ENCODE assay signal across 1 cellular context in the genomic region with DNA sequence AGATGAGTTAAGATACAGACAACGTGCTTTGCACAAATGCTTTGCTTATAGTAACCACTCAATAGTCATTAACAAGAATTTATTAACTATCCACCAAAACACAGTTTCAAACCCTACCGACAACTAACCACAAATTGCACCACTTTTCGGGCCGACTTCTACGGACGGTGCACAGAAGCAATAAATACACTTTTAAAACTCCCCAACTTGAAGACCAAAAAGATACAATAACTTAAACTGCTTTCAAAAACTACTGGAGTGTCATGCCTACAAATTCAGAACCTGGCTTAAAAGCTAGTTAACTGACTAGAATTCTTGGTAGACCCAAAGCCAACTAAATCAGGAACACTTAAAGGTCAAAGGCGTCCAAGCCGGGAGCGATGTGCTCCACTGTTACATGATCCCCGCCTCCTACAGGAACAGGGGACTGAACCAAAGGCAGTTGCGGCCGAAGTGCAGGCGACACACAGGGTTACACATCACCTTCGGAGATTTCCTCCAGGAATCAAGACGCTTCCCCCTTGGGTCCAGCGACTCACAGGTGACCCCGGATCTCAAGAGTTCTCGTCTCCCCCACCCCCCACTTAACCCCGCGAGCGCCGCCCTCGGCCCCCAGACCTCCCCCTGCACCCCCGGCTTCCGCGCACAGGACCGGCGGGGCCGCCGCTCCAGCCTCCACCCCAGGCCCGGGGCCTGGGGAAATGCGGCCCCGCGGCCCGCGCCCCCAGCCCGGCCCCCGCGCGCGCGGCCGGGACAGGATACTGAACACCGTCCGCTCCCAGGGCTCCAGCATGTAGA.
TF ChIP-seq lines count a peak whose summit lies in the region.

No MANE protein-coding gene starts in this region.

TF ChIP-seq in HepG2, 621 proteins besides CTCF, POLR2A, EP300 and RAD21 (continued from another document and continues in another):
- TF ChIP-seq HMGXB4 (CRISPR knock-in tag; IDR thresholded peaks at IDR 0.05; ENCODE audit: borderline replicate concordance in 1 of 2, low read depth in 1 of 2), result peak; percentile 52 to 66; a peak in 2 of 4 replicates
- no peak; the same call in 1 of the 2 replicates for TF ChIP-seq ZHX1 (CRISPR knock-in tag; IDR thresholded peaks at IDR 0.05; ENCODE audit: low read depth)
- TF ChIP-seq ZNF841 (CRISPR knock-in tag; IDR thresholded peaks at IDR 0.05; ENCODE audit: borderline replicate concordance), result no peak
- TF ChIP-seq NFIC (IDR thresholded peaks at IDR 0.05; ENCODE audit: low read length), result no peak
- TF ChIP-seq ZNF713 (CRISPR knock-in tag; IDR thresholded peaks at IDR 0.05), result no peak
- peak; percentile 62 for TF ChIP-seq FOSL2 (CRISPR knock-in tag; IDR thresholded peaks at IDR 0.05)
- TF ChIP-seq, protein P1, sequence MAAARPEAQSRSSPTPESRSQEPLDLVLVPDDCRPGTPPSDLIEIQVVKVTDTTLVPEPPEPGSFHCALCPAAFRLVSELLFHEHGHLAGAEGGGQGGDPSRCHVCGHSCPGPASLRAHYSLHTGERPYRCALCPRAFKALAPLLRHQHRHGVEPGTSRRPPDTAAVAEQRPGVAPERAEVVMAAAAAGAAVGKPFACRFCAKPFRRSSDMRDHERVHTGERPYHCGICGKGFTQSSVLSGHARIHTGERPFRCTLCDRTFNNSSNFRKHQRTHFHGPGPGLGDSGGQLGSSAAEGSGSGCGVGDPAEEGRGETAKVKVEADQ (CRISPR knock-in tag; IDR thresholded peaks at IDR 0.05; ENCODE audit: borderline replicate concordance), result peak; percentile 19; the same call in 1 of the 2 replicates
- TF ChIP-seq ZMYM2 (CRISPR knock-in tag; IDR thresholded peaks at IDR 0.05), result no peak
- peak; percentile 64; the same call in 1 of the 2 replicates for TF ChIP-seq ZBTB7B (CRISPR knock-in tag; IDR thresholded peaks at IDR 0.05)
- peak; percentile 89 for TF ChIP-seq KDM2A (CRISPR knock-in tag; IDR thresholded peaks at IDR 0.05; ENCODE audit: borderline replicate concordance, low read depth)
- TF ChIP-seq SP1 (IDR thresholded peaks at IDR 0.05), result no peak
- TF ChIP-seq SP1 (CRISPR knock-in tag; IDR thresholded peaks at IDR 0.05), result peak; percentile 58; the same call in 1 of the 2 replicates
- TF ChIP-seq HMG20A (CRISPR knock-in tag; IDR thresholded peaks at IDR 0.05; ENCODE audit: borderline replicate concordance), result peak; percentile 11; the same call in 1 of the 2 replicates
- TF ChIP-seq, protein P2, sequence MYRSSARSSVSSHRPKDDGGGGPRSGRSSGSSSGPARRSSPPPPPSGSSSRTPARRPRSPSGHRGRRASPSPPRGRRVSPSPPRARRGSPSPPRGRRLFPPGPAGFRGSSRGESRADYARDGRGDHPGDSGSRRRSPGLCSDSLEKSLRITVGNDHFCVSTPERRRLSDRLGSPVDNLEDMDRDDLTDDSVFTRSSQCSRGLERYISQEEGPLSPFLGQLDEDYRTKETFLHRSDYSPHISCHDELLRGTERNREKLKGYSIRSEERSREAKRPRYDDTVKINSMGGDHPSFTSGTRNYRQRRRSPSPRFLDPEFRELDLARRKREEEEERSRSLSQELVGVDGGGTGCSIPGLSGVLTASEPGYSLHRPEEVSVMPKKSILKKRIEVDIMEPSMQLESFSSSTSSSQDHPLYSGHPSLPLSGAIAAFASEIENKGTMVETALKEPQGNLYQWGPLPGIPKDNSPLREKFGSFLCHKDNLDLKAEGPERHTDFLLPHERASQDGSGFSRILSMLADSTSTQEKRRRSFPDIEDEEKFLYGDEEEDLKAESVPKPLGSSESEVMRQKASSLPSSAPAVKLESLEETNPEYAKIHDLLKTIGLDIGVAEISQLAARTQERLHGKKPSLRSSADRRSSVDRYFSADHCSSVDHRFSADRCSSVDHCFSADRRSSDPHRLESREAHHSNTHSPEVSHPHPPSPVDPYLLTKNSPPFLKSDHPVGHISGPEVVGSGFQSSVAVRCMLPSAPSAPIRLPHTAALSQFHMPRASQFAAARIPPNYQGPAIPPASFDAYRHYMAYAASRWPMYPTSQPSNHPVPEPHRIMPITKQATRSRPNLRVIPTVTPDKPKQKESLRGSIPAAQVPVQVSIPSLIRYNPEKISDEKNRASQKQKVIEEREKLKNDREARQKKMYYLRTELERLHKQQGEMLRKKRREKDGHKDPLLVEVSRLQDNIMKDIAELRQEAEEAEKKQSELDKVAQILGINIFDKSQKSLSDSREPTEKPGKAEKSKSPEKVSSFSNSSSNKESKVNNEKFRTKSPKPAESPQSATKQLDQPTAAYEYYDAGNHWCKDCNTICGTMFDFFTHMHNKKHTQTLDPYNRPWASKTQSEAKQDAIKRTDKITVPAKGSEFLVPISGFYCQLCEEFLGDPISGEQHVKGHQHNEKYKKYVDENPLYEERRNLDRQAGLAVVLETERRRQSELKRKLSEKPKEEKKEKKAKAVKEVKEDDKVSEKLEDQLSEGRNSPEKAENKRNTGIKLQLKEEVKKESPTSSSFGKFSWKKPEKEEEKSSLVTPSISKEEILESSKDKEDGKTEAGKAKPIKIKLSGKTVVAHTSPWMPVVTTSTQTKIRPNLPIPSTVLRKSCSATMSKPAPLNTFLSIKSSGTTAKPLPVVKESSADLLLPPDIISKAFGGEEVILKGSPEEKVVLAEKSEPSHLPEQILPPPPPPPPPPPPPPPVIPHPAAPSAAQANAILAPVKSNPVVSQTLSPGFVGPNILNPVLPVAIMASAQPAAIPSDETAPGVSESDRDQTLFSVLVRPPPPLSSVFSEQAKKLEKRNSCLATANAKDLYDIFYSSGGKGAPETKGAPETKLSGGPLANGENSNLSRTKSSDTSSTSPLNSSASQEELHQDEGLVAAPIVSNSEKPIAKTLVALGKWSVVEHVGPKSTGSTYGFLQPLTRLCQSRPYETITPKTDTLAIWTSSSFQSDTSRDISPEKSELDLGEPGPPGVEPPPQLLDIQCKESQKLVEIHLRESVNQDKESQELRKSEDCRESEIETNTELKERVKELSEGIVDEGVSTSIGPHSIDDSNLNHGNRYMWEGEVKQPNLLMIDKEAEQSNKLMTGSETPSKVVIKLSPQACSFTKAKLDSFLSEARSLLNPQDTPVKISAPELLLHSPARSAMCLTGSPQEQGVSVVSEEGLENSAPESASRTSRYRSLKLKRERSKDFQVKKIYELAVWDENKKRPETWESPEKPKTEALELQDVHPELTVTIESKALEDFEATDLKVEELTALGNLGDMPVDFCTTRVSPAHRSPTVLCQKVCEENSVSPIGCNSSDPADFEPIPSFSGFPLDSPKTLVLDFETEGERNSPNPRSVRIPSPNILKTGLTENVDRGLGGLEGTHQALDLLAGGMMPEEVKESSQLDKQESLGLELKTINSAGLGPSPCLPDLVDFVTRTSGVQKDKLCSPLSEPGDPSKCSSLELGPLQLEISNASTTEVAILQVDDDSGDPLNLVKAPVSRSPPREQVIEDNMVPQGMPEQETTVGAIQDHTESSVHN (CRISPR knock-in tag; IDR thresholded peaks at IDR 0.05), result no peak
- no peak for TF ChIP-seq ISL2 (CRISPR knock-in tag; IDR thresholded peaks at IDR 0.05)
- TF ChIP-seq FLYWCH1 (CRISPR knock-in tag; IDR thresholded peaks at IDR 0.05), result no peak
- TF ChIP-seq NR2F2 (IDR thresholded peaks at IDR 0.05; ENCODE audit: borderline replicate concordance, low read depth), result peak; percentile 32; the same call in 1 of the 2 replicates
- TF ChIP-seq, protein P3, sequence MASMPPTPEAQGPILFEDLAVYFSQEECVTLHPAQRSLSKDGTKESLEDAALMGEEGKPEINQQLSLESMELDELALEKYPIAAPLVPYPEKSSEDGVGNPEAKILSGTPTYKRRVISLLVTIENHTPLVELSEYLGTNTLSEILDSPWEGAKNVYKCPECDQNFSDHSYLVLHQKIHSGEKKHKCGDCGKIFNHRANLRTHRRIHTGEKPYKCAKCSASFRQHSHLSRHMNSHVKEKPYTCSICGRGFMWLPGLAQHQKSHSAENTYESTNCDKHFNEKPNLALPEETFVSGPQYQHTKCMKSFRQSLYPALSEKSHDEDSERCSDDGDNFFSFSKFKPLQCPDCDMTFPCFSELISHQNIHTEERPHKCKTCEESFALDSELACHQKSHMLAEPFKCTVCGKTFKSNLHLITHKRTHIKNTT (CRISPR knock-in tag; IDR thresholded peaks at IDR 0.05), result no peak
- peak; percentile 75 for TF ChIP-seq ZNF33B (CRISPR knock-in tag; IDR thresholded peaks at IDR 0.05)
- TF ChIP-seq HOXD1 (CRISPR knock-in tag; IDR thresholded peaks at IDR 0.05), result no peak
- no peak for TF ChIP-seq ZNF775 (CRISPR knock-in tag; IDR thresholded peaks at IDR 0.05; ENCODE audit: borderline replicate concordance)
- no peak for TF ChIP-seq HNRNPUL1 (IDR thresholded peaks at IDR 0.05; ENCODE audit: low read depth, low read length)
- TF ChIP-seq ZNF331 (CRISPR knock-in tag; IDR thresholded peaks at IDR 0.05), result peak; percentile 76
- TF ChIP-seq, protein P4, sequence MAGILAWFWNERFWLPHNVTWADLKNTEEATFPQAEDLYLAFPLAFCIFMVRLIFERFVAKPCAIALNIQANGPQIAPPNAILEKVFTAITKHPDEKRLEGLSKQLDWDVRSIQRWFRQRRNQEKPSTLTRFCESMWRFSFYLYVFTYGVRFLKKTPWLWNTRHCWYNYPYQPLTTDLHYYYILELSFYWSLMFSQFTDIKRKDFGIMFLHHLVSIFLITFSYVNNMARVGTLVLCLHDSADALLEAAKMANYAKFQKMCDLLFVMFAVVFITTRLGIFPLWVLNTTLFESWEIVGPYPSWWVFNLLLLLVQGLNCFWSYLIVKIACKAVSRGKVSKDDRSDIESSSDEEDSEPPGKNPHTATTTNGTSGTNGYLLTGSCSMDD (CRISPR knock-in tag; IDR thresholded peaks at IDR 0.05), result no peak
- no peak for TF ChIP-seq TCF7 (IDR thresholded peaks at IDR 0.05; ENCODE audit: low read depth)
- no peak for TF ChIP-seq ATF7 (IDR thresholded peaks at IDR 0.05)
- peak; percentile 46; the same call in 1 of the 2 replicates for TF ChIP-seq ATF7 (CRISPR knock-in tag; IDR thresholded peaks at IDR 0.05)
- no peak for TF ChIP-seq ZFP62 (CRISPR knock-in tag; IDR thresholded peaks at IDR 0.05)
- TF ChIP-seq GATA4 (IDR thresholded peaks at IDR 0.05; ENCODE audit: borderline replicate concordance, low read depth), result 0 out of 2 replicates have a peak, but pooled peaks have one; percentile 10
- TF ChIP-seq, protein P5, sequence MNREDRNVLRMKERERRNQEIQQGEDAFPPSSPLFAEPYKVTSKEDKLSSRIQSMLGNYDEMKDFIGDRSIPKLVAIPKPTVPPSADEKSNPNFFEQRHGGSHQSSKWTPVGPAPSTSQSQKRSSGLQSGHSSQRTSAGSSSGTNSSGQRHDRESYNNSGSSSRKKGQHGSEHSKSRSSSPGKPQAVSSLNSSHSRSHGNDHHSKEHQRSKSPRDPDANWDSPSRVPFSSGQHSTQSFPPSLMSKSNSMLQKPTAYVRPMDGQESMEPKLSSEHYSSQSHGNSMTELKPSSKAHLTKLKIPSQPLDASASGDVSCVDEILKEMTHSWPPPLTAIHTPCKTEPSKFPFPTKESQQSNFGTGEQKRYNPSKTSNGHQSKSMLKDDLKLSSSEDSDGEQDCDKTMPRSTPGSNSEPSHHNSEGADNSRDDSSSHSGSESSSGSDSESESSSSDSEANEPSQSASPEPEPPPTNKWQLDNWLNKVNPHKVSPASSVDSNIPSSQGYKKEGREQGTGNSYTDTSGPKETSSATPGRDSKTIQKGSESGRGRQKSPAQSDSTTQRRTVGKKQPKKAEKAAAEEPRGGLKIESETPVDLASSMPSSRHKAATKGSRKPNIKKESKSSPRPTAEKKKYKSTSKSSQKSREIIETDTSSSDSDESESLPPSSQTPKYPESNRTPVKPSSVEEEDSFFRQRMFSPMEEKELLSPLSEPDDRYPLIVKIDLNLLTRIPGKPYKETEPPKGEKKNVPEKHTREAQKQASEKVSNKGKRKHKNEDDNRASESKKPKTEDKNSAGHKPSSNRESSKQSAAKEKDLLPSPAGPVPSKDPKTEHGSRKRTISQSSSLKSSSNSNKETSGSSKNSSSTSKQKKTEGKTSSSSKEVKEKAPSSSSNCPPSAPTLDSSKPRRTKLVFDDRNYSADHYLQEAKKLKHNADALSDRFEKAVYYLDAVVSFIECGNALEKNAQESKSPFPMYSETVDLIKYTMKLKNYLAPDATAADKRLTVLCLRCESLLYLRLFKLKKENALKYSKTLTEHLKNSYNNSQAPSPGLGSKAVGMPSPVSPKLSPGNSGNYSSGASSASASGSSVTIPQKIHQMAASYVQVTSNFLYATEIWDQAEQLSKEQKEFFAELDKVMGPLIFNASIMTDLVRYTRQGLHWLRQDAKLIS (CRISPR knock-in tag; IDR thresholded peaks at IDR 0.05), result peak; percentile 93
- no peak; the same call in 1 of the 2 replicates for TF ChIP-seq ELF1 (CRISPR knock-in tag; IDR thresholded peaks at IDR 0.05)
